ENCODE assay signal across 18 cellular contexts in genomic region chr2:213084261-213084660, GRCh38.
"Had no signal": no experiment of that assay in that cellular context is flagged by ENCODE, and none has a peak within 500 bp of the region (broad histone marks: within the 10 kb centered on the region; RNA-seq: fewer than 3 reads in every experiment).

No MANE protein-coding gene starts in this region.

- H3K4me1 ChIP-seq: esophagus squamous epithelium had no signal

- FAIRE-seq: kidney, small intestine, urothelium cell line had no signal

- H3K9me3 ChIP-seq: colonic mucosa, esophagus squamous epithelium, neutrophil, right atrium auricular region had no signal

- DNase-seq: colonic mucosa; dermis blood vessel endothelial cell; esophagus squamous epithelium; foreskin fibroblast; kidney; left cardiac atrium; left ventricle myocardium superior; mesenchymal stem cell; naive B cell; posterior cingulate gyrus; small intestine; stimulated activated CD4-positive, alpha-beta T cell treated with anti-CD3 and anti-CD28 coated beads, Interleukin-12 subunit alpha, Interleukin-12 subunit beta, amount 100 ng/mL, for 4 hours; stimulated activated naive CD4-positive, alpha-beta T cell treated with Interleukin-2 at 50 U/mL for 16 hours; trophoblast cell had no signal

- H3K27me3 Mint-ChIP-seq: naive B cell had no signal

- H3K36me3 ChIP-seq: colonic mucosa, neutrophil, right atrium auricular region had no signal

- H3K27me3 ChIP-seq: colonic mucosa, esophagus squamous epithelium, neutrophil, right atrium auricular region had no signal

- H3K27ac ChIP-seq: colonic mucosa, esophagus squamous epithelium, neutrophil had no signal

- H3K4me3 ChIP-seq: colonic mucosa, esophagus squamous epithelium, lung, right atrium auricular region had no signal

- H3K27ac Mint-ChIP-seq: naive B cell had no signal

- ATAC-seq: left ventricle myocardium superior had no signal

- H3K4me3 Mint-ChIP-seq: naive B cell had no signal
